ENCODE assay signal across 1 cellular context in the genomic region with DNA sequence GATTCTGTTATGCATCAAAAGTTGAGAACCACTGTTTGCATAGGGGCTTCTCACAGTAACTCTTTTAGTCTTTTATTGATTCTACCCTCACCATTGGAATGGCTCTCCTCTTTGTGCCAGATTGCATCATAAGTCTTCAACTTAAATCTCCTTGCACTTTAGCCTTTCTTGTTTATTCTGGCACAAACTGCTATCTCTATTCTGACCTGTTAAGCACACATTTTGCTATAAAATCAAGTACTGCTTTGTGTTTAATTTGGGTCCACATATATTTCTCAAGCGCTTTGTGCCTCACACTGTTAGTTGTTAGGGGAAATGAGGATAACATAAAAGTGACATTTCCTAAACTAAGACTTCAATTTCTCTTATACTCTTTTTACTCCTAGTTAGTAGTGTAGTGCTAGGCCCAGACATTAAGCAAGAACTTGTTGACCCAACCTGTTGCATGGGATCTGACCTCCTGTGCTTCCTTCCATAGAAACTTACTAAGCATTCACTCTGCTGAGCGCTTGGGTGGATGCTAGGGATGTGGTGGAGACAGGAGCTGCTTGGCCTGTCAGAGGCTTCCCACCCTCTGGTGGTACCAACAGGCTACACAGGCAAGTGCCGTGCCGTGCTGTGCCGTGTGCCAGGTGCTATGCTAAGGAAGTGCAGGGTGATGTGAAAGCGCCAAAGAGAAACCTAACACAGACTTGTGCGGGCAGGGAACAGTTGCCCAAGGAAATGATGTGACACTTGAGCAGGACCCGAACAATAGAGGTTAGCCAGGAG.
TF ChIP-seq lines count a peak whose summit lies in the region.

No MANE protein-coding gene starts in this region.

TF ChIP-seq in HepG2, 621 proteins besides CTCF, POLR2A, EP300 and RAD21 (continued from another document and continues in another):
- TF ChIP-seq, protein P1, sequence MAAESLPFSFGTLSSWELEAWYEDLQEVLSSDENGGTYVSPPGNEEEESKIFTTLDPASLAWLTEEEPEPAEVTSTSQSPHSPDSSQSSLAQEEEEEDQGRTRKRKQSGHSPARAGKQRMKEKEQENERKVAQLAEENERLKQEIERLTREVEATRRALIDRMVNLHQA (CRISPR knock-in tag; IDR thresholded peaks at IDR 0.05), result peak; percentile 62; the same call in 1 of the 2 replicates
- TF ChIP-seq ZNF468 (CRISPR knock-in tag; IDR thresholded peaks at IDR 0.05) (no peak), ZNF547 (CRISPR knock-in tag; IDR thresholded peaks at IDR 0.05) (0 out of 2 replicates have a peak, but pooled peaks have one; percentile 9), ZNF75D (CRISPR knock-in tag; IDR thresholded peaks at IDR 0.05; ENCODE audit: borderline replicate concordance) (no peak), SUZ12 (IDR thresholded peaks at IDR 0.05; ENCODE audit: low read depth, low read length) (no peak), HCFC1 (IDR thresholded peaks at IDR 0.05; ENCODE audit: low read depth, low read length) (no peak), MEF2D (CRISPR knock-in tag; IDR thresholded peaks at IDR 0.05) (peak; percentile 74; the same call in 1 of the 2 replicates), MBD4 (IDR thresholded peaks at IDR 0.05; ENCODE audit: borderline replicate concordance, low read length) (peak; percentile 90), ZBTB20 (CRISPR knock-in tag; IDR thresholded peaks at IDR 0.05; ENCODE audit: borderline replicate concordance, low read depth) (0 out of 2 replicates have a peak, but pooled peaks have one; percentile 45), IKZF1 (IDR thresholded peaks at IDR 0.05) (no peak), EEA1 (CRISPR knock-in tag; IDR thresholded peaks at IDR 0.05; ENCODE audit: borderline replicate concordance) (no peak), FOXK1 (CRISPR knock-in tag; IDR thresholded peaks at IDR 0.05; ENCODE audit: borderline replicate concordance, low read depth) (peak; percentile 59; the same call in 1 of the 2 replicates), SMC3 (IDR thresholded peaks at IDR 0.05; ENCODE audit: low read length) (peak; percentile 18; the same call in 1 of the 2 replicates), CBFB (CRISPR knock-in tag; IDR thresholded peaks at IDR 0.05) (no peak), KLF13 (CRISPR knock-in tag; IDR thresholded peaks at IDR 0.05) (no peak), SMARCE1 (IDR thresholded peaks at IDR 0.05; ENCODE audit: borderline replicate concordance) (no peak), SMAD9 (CRISPR knock-in tag; IDR thresholded peaks at IDR 0.05) (no peak), REL (CRISPR knock-in tag; conservative IDR thresholded peaks at IDR 0.05) (no peak), ZNF224 (CRISPR knock-in tag; IDR thresholded peaks at IDR 0.05) (no peak), POLR2AphosphoS2 (IDR thresholded peaks at IDR 0.05; ENCODE audit: low read depth, low read length) (no peak), ZFP36L1 (CRISPR knock-in tag; IDR thresholded peaks at IDR 0.05) (no peak), NR2F6 (IDR thresholded peaks at IDR 0.05) (peak; percentile 97), NR2F6 (CRISPR knock-in tag; IDR thresholded peaks at IDR 0.05) (peak; percentile 87), ZNF335 (CRISPR knock-in tag; IDR thresholded peaks at IDR 0.05) (no peak), ZNF660 (CRISPR knock-in tag; IDR thresholded peaks at IDR 0.05; ENCODE audit: borderline replicate concordance, low read depth) (no peak), ZNF790 (CRISPR knock-in tag; IDR thresholded peaks at IDR 0.05; ENCODE audit: borderline replicate concordance) (no peak), ARID2 (CRISPR knock-in tag; IDR thresholded peaks at IDR 0.05; ENCODE audit: borderline replicate concordance) (peak; percentile 63; the same call in 1 of the 2 replicates), ZNF136 (CRISPR knock-in tag; IDR thresholded peaks at IDR 0.05; ENCODE audit: low read depth) (no peak), ATF7-NPFF (CRISPR knock-in tag; IDR thresholded peaks at IDR 0.05; ENCODE audit: low read depth) (no peak; the same call in 1 of the 2 replicates), EZH2 (conservative IDR thresholded peaks at IDR 0.05; ENCODE audit: low read depth, low read length) (no peak), KLF11 (CRISPR knock-in tag; IDR thresholded peaks at IDR 0.05) (no peak), ETV5 (CRISPR knock-in tag; IDR thresholded peaks at IDR 0.05; ENCODE audit: borderline replicate concordance) (no peak)
- TF ChIP-seq, protein P2, sequence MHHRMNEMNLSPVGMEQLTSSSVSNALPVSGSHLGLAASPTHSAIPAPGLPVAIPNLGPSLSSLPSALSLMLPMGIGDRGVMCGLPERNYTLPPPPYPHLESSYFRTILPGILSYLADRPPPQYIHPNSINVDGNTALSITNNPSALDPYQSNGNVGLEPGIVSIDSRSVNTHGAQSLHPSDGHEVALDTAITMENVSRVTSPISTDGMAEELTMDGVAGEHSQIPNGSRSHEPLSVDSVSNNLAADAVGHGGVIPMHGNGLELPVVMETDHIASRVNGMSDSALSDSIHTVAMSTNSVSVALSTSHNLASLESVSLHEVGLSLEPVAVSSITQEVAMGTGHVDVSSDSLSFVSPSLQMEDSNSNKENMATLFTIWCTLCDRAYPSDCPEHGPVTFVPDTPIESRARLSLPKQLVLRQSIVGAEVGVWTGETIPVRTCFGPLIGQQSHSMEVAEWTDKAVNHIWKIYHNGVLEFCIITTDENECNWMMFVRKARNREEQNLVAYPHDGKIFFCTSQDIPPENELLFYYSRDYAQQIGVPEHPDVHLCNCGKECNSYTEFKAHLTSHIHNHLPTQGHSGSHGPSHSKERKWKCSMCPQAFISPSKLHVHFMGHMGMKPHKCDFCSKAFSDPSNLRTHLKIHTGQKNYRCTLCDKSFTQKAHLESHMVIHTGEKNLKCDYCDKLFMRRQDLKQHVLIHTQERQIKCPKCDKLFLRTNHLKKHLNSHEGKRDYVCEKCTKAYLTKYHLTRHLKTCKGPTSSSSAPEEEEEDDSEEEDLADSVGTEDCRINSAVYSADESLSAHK (CRISPR knock-in tag; IDR thresholded peaks at IDR 0.05; ENCODE audit: borderline replicate concordance), result no peak
- TF ChIP-seq, protein P3, sequence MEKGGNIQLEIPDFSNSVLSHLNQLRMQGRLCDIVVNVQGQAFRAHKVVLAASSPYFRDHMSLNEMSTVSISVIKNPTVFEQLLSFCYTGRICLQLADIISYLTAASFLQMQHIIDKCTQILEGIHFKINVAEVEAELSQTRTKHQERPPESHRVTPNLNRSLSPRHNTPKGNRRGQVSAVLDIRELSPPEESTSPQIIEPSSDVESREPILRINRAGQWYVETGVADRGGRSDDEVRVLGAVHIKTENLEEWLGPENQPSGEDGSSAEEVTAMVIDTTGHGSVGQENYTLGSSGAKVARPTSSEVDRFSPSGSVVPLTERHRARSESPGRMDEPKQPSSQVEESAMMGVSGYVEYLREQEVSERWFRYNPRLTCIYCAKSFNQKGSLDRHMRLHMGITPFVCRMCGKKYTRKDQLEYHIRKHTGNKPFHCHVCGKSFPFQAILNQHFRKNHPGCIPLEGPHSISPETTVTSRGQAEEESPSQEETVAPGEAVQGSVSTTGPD (CRISPR knock-in tag; IDR thresholded peaks at IDR 0.05), result peak; percentile 75
- TF ChIP-seq, protein P4, sequence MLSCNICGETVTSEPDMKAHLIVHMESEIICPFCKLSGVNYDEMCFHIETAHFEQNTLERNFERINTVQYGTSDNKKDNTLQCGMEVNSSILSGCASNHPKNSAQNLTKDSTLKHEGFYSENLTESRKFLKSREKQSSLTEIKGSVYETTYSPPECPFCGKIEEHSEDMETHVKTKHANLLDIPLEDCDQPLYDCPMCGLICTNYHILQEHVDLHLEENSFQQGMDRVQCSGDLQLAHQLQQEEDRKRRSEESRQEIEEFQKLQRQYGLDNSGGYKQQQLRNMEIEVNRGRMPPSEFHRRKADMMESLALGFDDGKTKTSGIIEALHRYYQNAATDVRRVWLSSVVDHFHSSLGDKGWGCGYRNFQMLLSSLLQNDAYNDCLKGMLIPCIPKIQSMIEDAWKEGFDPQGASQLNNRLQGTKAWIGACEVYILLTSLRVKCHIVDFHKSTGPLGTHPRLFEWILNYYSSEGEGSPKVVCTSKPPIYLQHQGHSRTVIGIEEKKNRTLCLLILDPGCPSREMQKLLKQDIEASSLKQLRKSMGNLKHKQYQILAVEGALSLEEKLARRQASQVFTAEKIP (CRISPR knock-in tag; IDR thresholded peaks at IDR 0.05; ENCODE audit: borderline replicate concordance), result no peak
- TF ChIP-seq, protein P5, sequence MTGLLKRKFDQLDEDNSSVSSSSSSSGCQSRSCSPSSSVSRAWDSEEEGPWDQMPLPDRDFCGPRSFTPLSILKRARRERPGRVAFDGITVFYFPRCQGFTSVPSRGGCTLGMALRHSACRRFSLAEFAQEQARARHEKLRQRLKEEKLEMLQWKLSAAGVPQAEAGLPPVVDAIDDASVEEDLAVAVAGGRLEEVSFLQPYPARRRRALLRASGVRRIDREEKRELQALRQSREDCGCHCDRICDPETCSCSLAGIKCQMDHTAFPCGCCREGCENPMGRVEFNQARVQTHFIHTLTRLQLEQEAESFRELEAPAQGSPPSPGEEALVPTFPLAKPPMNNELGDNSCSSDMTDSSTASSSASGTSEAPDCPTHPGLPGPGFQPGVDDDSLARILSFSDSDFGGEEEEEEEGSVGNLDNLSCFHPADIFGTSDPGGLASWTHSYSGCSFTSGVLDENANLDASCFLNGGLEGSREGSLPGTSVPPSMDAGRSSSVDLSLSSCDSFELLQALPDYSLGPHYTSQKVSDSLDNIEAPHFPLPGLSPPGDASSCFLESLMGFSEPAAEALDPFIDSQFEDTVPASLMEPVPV (CRISPR knock-in tag; IDR thresholded peaks at IDR 0.05), result no peak
- TF ChIP-seq, protein P6, sequence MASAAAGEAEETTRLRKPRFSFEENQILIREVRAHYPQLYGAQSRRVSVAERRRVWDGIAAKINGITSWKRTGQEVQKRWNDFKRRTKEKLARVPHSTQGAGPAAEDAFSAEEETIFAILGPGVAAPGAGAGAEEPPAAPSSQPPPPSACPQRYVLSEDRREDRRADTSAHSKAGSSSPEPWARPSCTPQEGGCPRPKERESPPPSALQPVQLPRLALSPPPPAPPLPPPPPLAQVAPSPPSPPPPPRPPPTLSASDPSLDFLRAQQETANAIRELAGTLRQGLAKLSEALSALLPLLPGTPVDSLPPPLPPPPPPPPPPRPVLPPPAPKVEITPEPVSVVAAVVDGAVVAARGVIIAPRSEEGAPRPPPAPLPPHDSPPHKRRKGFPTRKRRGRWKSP (CRISPR knock-in tag; IDR thresholded peaks at IDR 0.05), result 0 out of 2 replicates have a peak, but pooled peaks have one; percentile 46
- TF ChIP-seq, protein P7, sequence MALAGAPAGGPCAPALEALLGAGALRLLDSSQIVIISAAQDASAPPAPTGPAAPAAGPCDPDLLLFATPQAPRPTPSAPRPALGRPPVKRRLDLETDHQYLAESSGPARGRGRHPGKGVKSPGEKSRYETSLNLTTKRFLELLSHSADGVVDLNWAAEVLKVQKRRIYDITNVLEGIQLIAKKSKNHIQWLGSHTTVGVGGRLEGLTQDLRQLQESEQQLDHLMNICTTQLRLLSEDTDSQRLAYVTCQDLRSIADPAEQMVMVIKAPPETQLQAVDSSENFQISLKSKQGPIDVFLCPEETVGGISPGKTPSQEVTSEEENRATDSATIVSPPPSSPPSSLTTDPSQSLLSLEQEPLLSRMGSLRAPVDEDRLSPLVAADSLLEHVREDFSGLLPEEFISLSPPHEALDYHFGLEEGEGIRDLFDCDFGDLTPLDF (CRISPR knock-in tag; IDR thresholded peaks at IDR 0.05), result no peak
- TF ChIP-seq, protein P8, sequence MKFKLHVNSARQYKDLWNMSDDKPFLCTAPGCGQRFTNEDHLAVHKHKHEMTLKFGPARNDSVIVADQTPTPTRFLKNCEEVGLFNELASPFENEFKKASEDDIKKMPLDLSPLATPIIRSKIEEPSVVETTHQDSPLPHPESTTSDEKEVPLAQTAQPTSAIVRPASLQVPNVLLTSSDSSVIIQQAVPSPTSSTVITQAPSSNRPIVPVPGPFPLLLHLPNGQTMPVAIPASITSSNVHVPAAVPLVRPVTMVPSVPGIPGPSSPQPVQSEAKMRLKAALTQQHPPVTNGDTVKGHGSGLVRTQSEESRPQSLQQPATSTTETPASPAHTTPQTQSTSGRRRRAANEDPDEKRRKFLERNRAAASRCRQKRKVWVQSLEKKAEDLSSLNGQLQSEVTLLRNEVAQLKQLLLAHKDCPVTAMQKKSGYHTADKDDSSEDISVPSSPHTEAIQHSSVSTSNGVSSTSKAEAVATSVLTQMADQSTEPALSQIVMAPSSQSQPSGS (CRISPR knock-in tag; IDR thresholded peaks at IDR 0.05), result peak; percentile 90
- TF ChIP-seq, protein P9, sequence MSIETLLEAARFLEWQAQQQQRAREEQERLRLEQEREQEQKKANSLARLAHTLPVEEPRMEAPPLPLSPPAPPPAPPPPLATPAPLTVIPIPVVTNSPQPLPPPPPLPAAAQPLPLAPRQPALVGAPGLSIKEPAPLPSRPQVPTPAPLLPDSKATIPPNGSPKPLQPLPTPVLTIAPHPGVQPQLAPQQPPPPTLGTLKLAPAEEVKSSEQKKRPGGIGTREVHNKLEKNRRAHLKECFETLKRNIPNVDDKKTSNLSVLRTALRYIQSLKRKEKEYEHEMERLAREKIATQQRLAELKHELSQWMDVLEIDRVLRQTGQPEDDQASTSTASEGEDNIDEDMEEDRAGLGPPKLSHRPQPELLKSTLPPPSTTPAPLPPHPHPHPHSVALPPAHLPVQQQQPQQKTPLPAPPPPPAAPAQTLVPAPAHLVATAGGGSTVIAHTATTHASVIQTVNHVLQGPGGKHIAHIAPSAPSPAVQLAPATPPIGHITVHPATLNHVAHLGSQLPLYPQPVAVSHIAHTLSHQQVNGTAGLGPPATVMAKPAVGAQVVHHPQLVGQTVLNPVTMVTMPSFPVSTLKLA (IDR thresholded peaks at IDR 0.05), result no peak
- TF ChIP-seq, protein P10, sequence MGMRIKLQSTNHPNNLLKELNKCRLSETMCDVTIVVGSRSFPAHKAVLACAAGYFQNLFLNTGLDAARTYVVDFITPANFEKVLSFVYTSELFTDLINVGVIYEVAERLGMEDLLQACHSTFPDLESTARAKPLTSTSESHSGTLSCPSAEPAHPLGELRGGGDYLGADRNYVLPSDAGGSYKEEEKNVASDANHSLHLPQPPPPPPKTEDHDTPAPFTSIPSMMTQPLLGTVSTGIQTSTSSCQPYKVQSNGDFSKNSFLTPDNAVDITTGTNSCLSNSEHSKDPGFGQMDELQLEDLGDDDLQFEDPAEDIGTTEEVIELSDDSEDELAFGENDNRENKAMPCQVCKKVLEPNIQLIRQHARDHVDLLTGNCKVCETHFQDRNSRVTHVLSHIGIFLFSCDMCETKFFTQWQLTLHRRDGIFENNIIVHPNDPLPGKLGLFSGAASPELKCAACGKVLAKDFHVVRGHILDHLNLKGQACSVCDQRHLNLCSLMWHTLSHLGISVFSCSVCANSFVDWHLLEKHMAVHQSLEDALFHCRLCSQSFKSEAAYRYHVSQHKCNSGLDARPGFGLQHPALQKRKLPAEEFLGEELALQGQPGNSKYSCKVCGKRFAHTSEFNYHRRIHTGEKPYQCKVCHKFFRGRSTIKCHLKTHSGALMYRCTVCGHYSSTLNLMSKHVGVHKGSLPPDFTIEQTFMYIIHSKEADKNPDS (CRISPR knock-in tag; IDR thresholded peaks at IDR 0.05), result peak; percentile 73; the same call in 1 of the 2 replicates
- TF ChIP-seq, protein P11, sequence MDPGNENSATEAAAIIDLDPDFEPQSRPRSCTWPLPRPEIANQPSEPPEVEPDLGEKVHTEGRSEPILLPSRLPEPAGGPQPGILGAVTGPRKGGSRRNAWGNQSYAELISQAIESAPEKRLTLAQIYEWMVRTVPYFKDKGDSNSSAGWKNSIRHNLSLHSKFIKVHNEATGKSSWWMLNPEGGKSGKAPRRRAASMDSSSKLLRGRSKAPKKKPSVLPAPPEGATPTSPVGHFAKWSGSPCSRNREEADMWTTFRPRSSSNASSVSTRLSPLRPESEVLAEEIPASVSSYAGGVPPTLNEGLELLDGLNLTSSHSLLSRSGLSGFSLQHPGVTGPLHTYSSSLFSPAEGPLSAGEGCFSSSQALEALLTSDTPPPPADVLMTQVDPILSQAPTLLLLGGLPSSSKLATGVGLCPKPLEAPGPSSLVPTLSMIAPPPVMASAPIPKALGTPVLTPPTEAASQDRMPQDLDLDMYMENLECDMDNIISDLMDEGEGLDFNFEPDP (CRISPR knock-in tag; conservative IDR thresholded peaks at IDR 0.05), result 0 out of 2 replicates have a peak, but pooled peaks have one; percentile 77
